In genomic region chr19:13748169-13748884, GRCh38 we compare ENCODE assay signal across 8 cellular contexts. TPM values are rescaled to one million over a fixed set of nuclear protein-coding genes. Genes with fewer than 3 reads are reported as not detected.
DNase-seq lines count a peak whose midpoint lies in the region; ATAC-seq and TF ChIP-seq lines count a peak whose summit lies in the region.

No MANE protein-coding gene starts in this region.

- intact Hi-C loops in upper lobe of right lung (cut with DNase I): no loop called here

- H3K36me3 ChIP-seq in OCI-LY3 (replicated peaks; ENCODE audit: low read depth, low read length) (no peaks in the 10 kb centered on the region), mesenchymal stem cell (ENCODE audit: control insufficient read depth in 1 of 2, insufficient read depth in 2 of 2, low read depth in 1 of 2, low read length in 2 of 2) (peaks cover 16 to 23% of the 10 kb centered on the region in 2 experiments), upper lobe of right lung (peaks cover 20% of the 10 kb centered on the region)

- H3K9me3 ChIP-seq in OCI-LY3 (ENCODE audit: insufficient read depth, low read length): no peaks in the 10 kb centered on the region
- H3K9me3 ChIP-seq in mesenchymal stem cell (ENCODE audit: control insufficient read depth, low read length): no peaks in the 10 kb centered on the region
- H3K9me3 ChIP-seq in upper lobe of right lung: no peaks in the 10 kb centered on the region

- H2AFZ ChIP-seq in OCI-LY3 (ENCODE audit: low read depth, low read length) (peak overlapping the region; percentile 85), mesenchymal stem cell (ENCODE audit: low read depth, low read length) (peak overlapping the region; percentile 15)

- H3K4ac ChIP-seq in mesenchymal stem cell (ENCODE audit: low read depth in 1 of 2, low read length in 2 of 2): peak overlapping the region; percentile 75 to 82

- H4K8ac ChIP-seq in mesenchymal stem cell (ENCODE audit: low read length): peak overlapping the region; percentile 82

- no peaks in the 10 kb centered on the region for H3K27me3 Mint-ChIP-seq in activated naive CD4-positive, alpha-beta T cell treated with anti-CD3 and anti-CD28 coated beads, Interleukin-2, amount 10 ng/mL, durations not matched to agents 7 days and 5 days

- H3K79me2 ChIP-seq in OCI-LY3 (ENCODE audit: low read length): peaks cover 15% of the 10 kb centered on the region

- peak overlapping the region; percentile 70 to 81 for H3K18ac ChIP-seq in mesenchymal stem cell (ENCODE audit: low read depth in 1 of 2, low read length in 2 of 2)

- H3K4me3 Mint-ChIP-seq in activated naive CD4-positive, alpha-beta T cell treated with anti-CD3 and anti-CD28 coated beads, Interleukin-2, amount 10 ng/mL, durations not matched to agents 7 days and 5 days: peak overlapping the region; percentile 93

- H2BK15ac ChIP-seq in mesenchymal stem cell (ENCODE audit: low read depth, poor library complexity, severe bottlenecking): peak overlapping the region; percentile 90

- peak overlapping the region; percentile 94 for H3K27ac Mint-ChIP-seq in activated naive CD4-positive, alpha-beta T cell treated with anti-CD3 and anti-CD28 coated beads, Interleukin-2, amount 10 ng/mL, durations not matched to agents 7 days and 5 days

- H3K4me1 ChIP-seq in OCI-LY3 (ENCODE audit: low read length) (peaks cover 10% of the 10 kb centered on the region), mesenchymal stem cell (ENCODE audit: control insufficient read depth, insufficient read depth, low read depth, low read length) (peaks cover 14% of the 10 kb centered on the region), upper lobe of right lung (peaks cover 19% of the 10 kb centered on the region)

- DNase-seq in activated naive CD4-positive, alpha-beta T cell treated with anti-CD3 and anti-CD28 coated beads, Interleukin-2, amount 10 ng/mL, durations not matched to agents 7 days and 5 days: peak; percentile 32
- no peak for DNase-seq in activated naive CD4-positive, alpha-beta T cell treated with Interleukin-2 at 50 U/mL for 16 hours
- DNase-seq in caudate nucleus (lab: John Stamatoyannopoulos, UW) (peak in 2 of 61 donors; percentile 4 to 59), mesenchymal stem cell (peak; percentile 81), upper lobe of right lung (no peak), SKM-1 (lab: John Stamatoyannopoulos, UW; ENCODE audit: unreplicated experiment) (no peak)

- H3K9me3 Mint-ChIP-seq in activated naive CD4-positive, alpha-beta T cell treated with anti-CD3 and anti-CD28 coated beads, Interleukin-2, amount 10 ng/mL, durations not matched to agents 7 days and 5 days: no peaks in the 10 kb centered on the region

- CTCF ChIA-PET in activated naive CD4-positive, alpha-beta T cell treated with anti-CD3 and anti-CD28 coated beads, Interleukin-2, amount 10 ng/mL, durations not matched to agents 7 days and 5 days (lab: Charles Lee): interaction anchor here (0.8 to 1.5 kb wide), 2 partner anchors 114 to 170 kb away, joined by 3 to 6 read pairs; no protein-coding TSS in a partner anchor

- no peaks in the 10 kb centered on the region for H4K20me1 ChIP-seq in OCI-LY3 (ENCODE audit: insufficient read depth, low read length)

- peak overlapping the region; percentile 33 for H2AK5ac ChIP-seq in mesenchymal stem cell (ENCODE audit: low read length, severe bottlenecking)

- H3K4me3 ChIP-seq in OCI-LY3 (ENCODE audit: low read length) (peak overlapping the region; percentile 88), mesenchymal stem cell (ENCODE audit: insufficient read depth in 1 of 2, low read depth in 1 of 2, low read length in 2 of 2) (peak overlapping the region; percentile 79 to 92), upper lobe of right lung (peak overlapping the region; percentile 80)

- H3K4me2 ChIP-seq in OCI-LY3 (ENCODE audit: low read length) (peak overlapping the region; percentile 96), mesenchymal stem cell (ENCODE audit: low read length, poor library complexity, severe bottlenecking) (peak overlapping the region; percentile 78)

- TF ChIP-seq CTCF in OCI-LY3 (IDR thresholded peaks at IDR 0.05; ENCODE audit: low read depth, low read length): no peak
- no peak for TF ChIP-seq CTCF in upper lobe of right lung (IDR thresholded peaks at IDR 0.05)

- H3K36me3 Mint-ChIP-seq in activated naive CD4-positive, alpha-beta T cell treated with anti-CD3 and anti-CD28 coated beads, Interleukin-2, amount 10 ng/mL, durations not matched to agents 7 days and 5 days: peaks cover 10% of the 10 kb centered on the region

- peak overlapping the region; percentile 37 for H3K27ac ChIP-seq in OCI-LY3 (ENCODE audit: low read length)
- peak overlapping the region; percentile 70 for H3K27ac ChIP-seq in caudate nucleus (ENCODE audit: low read depth, low read length)
- peak overlapping the region; percentile 81 for H3K27ac ChIP-seq in mesenchymal stem cell (ENCODE audit: low read length, poor library complexity, severe bottlenecking)
- peak overlapping the region; percentile 88 for H3K27ac ChIP-seq in upper lobe of right lung

- H3K14ac ChIP-seq in mesenchymal stem cell (ENCODE audit: low read length in 2 of 2): no peak overlapping the region

- peaks cover 37% of the 10 kb centered on the region for H3K4me1 Mint-ChIP-seq in activated naive CD4-positive, alpha-beta T cell treated with anti-CD3 and anti-CD28 coated beads, Interleukin-2, amount 10 ng/mL, durations not matched to agents 7 days and 5 days

- ATAC-seq in upper lobe of right lung (no peak), HG03196 (IDR thresholded peaks at IDR 0.05; ENCODE audit: unreplicated experiment) (no peak)

- H3K79me1 ChIP-seq in mesenchymal stem cell (replicated peaks; ENCODE audit: low read length, poor library complexity, severe bottlenecking): peaks cover 33% of the 10 kb centered on the region

- peak overlapping the region; percentile 70 for H2BK5ac ChIP-seq in mesenchymal stem cell (ENCODE audit: low read depth, low read length, poor library complexity, severe bottlenecking)

- no peak overlapping the region for H2BK12ac ChIP-seq in mesenchymal stem cell (ENCODE audit: low read length in 2 of 2)

- peak overlapping the region; percentile 27 for H4K91ac ChIP-seq in mesenchymal stem cell (ENCODE audit: low read length)

- WGBS in mesenchymal stem cell: 4% methylated on average over 25 of the region's 25 CpGs

- no peaks in the 10 kb centered on the region for H3K27me3 ChIP-seq in OCI-LY3 (ENCODE audit: low read depth, low read length)
- H3K27me3 ChIP-seq in mesenchymal stem cell (ENCODE audit: control insufficient read depth in 1 of 2, insufficient read depth in 1 of 2, low read length in 2 of 2): no peaks in the 10 kb centered on the region
- no peaks in the 10 kb centered on the region for H3K27me3 ChIP-seq in upper lobe of right lung

- peak overlapping the region in 1 of 2 experiments; percentile 64 for H3K23ac ChIP-seq in mesenchymal stem cell (ENCODE audit: low read length in 2 of 2)

- H3K9ac ChIP-seq in OCI-LY3 (ENCODE audit: low read length): peak overlapping the region; percentile 91
- H3K9ac ChIP-seq in mesenchymal stem cell (ENCODE audit: low read length): peak overlapping the region; percentile 98

- no peak overlapping the region for H2BK120ac ChIP-seq in mesenchymal stem cell (ENCODE audit: low read depth, low read length)

RNA-seq across cellular contexts. Expression of gene MRI1, which starts 16.0 kb away (rescaled TPM):
- 26.1 TPM for polyA plus RNA-seq in mesenchymal stem cell (2013, experiment 1 of 2)
- 24.1 TPM for polyA plus RNA-seq in mesenchymal stem cell (2013, experiment 2 of 2)
- total RNA-seq in upper lobe of right lung: 32.6 TPM

RNA-seq across cellular contexts. Expression of gene C19orf53, which starts 25.9 kb away (rescaled TPM):
- polyA plus RNA-seq in mesenchymal stem cell (2013, experiment 1 of 2): 327 TPM
- 323 TPM for polyA plus RNA-seq in mesenchymal stem cell (2013, experiment 2 of 2)
- 77.8 TPM for total RNA-seq in upper lobe of right lung

RNA-seq across cellular contexts. Expression of gene ZSWIM4, which starts 46.9 kb away (rescaled TPM):
- polyA plus RNA-seq in mesenchymal stem cell (2013, experiment 1 of 2): 6.3 TPM
- 6.2 TPM for polyA plus RNA-seq in mesenchymal stem cell (2013, experiment 2 of 2)
- 10.6 TPM for total RNA-seq in upper lobe of right lung

Comparison
In these comparisons a context has a peak if more than half of its experiments do, and no peak if none do; other contexts are left out.
1. DNase-seq: peak in activated naive CD4-positive, alpha-beta T cell treated with anti-CD3 and anti-CD28 coated beads, Interleukin-2, amount 10 ng/mL, durations not matched to agents 7 days and 5 days (single experiment) and mesenchymal stem cell (single experiment); none in activated naive CD4-positive, alpha-beta T cell treated with Interleukin-2 at 50 U/mL for 16 hours (single experiment), upper lobe of right lung (single experiment) and SKM-1 (single experiment).
2. H3K27ac ChIP-seq: peak in every context shown above with its lines; median percentile 88 in upper lobe of right lung; 81 in mesenchymal stem cell; 70 in caudate nucleus; 37 in OCI-LY3.
3. Peak in every context shown above with its lines, with median percentiles within 50 percentile points of each other: H3K4me3 ChIP-seq.